25 cellular contexts compared by ENCODE assay signal in genomic region chr7:95611224-95611623, GRCh38. TPM values are rescaled to one million over a fixed set of nuclear protein-coding genes. Genes with fewer than 3 reads are reported as not detected.
"Had no signal": no experiment of that assay in that cellular context is flagged by ENCODE, and none has a peak within 500 bp of the region (broad histone marks: within the 10 kb centered on the region; RNA-seq: fewer than 3 reads in every experiment).

No MANE protein-coding gene starts in this region.

- H3K27me3 ChIP-seq: colonic mucosa, dorsolateral prefrontal cortex, tibial artery, uterus had no signal

- H3K27ac ChIP-seq: colonic mucosa, tibial artery had no signal

- H3K27ac Mint-ChIP-seq: activated naive CD4-positive, alpha-beta T cell treated with anti-CD3 and anti-CD28 coated beads, Interleukin-2, amount 50 U/mL, for 72 hours; activated T-cell treated with anti-CD3 and anti-CD28 coated beads, Interleukin-2, amount 50 U/mL, for 24 hours; activated T-helper 17 cell treated with anti-CD3 and anti-CD28 coated beads, Interleukin-2, amount 50 U/mL, for 72 hours; effector memory CD8-positive, alpha-beta T cell; mesothelial cell of epicardium; nephron progenitor cell had no signal

- H3K4me3 ChIP-seq: colonic mucosa, smooth muscle cell, tibial artery, uterus had no signal

- H3K4me1 Mint-ChIP-seq: activated T-helper 17 cell treated with anti-CD3 and anti-CD28 coated beads, Interleukin-2, amount 50 U/mL, for 72 hours had no signal

- H3K36me3 ChIP-seq: colonic mucosa, tibial artery, uterus had no signal

- H3K4me3 Mint-ChIP-seq: activated T-cell treated with anti-CD3 and anti-CD28 coated beads, Interleukin-2, amount 50 U/mL, for 24 hours; activated T-helper 17 cell treated with anti-CD3 and anti-CD28 coated beads, Interleukin-2, amount 50 U/mL, for 72 hours; effector memory CD8-positive, alpha-beta T cell; mesothelial cell of epicardium; nephron progenitor cell had no signal

- H3K9me3 ChIP-seq: colonic mucosa, uterus had no signal

- DNase-seq: activated CD8-positive, alpha-beta memory T cell treated with anti-CD3 and anti-CD28 coated beads for 24 hours; activated CD8-positive, alpha-beta memory T cell treated with anti-CD3 and anti-CD28 coated beads, Interleukin-2, amount 50 U/mL, for 4 hours; activated T-cell treated with anti-CD3 and anti-CD28 coated beads, Interleukin-2, amount 50 U/mL, for 24 hours; amniotic stem cell; colonic mucosa; dorsolateral prefrontal cortex; effector memory CD8-positive, alpha-beta T cell; hippocampal formation; left ventricle myocardium superior; mammary epithelial cell; nephron progenitor cell; nucleus accumbens; stimulated activated CD4-positive, alpha-beta T cell treated with anti-CD3 and anti-CD28 coated beads, Interleukin-4, amount 100 ng/mL, for 1 hour; stimulated activated naive CD4-positive, alpha-beta T cell treated with Interleukin-2 at 50 U/mL for 16 hours; substantia nigra; T-helper 9 cell; tibial artery; uterus had no signal

- ATAC-seq: activated naive CD4-positive, alpha-beta T cell treated with anti-CD3 and anti-CD28 coated beads, Interleukin-2, amount 50 U/mL, for 72 hours; activated T-helper 17 cell treated with anti-CD3 and anti-CD28 coated beads, Interleukin-2, amount 50 U/mL, for 72 hours; effector memory CD8-positive, alpha-beta T cell; esophagus mucosa; left ventricle myocardium superior; sciatic nerve had no signal

RNA-seq across cellular contexts. Expression of gene PDK4, which starts 14.9 kb away (rescaled TPM):
- total RNA-seq: activated naive CD4-positive, alpha-beta T cell treated with anti-CD3 and anti-CD28 coated beads, Interleukin-2, amount 50 U/mL, for 72 hours; activated T-helper 17 cell treated with anti-CD3 and anti-CD28 coated beads, Interleukin-2, amount 50 U/mL, for 72 hours; smooth muscle cell; T-helper 1 cell treated with Interleukin-12 subunit alpha and Interleukin-12 subunit beta and Interleukin-4 antibody, amounts not matched to agents 30 ng/mL and 1 ng/mL, for 36 hours had no signal
